In the genomic region with DNA sequence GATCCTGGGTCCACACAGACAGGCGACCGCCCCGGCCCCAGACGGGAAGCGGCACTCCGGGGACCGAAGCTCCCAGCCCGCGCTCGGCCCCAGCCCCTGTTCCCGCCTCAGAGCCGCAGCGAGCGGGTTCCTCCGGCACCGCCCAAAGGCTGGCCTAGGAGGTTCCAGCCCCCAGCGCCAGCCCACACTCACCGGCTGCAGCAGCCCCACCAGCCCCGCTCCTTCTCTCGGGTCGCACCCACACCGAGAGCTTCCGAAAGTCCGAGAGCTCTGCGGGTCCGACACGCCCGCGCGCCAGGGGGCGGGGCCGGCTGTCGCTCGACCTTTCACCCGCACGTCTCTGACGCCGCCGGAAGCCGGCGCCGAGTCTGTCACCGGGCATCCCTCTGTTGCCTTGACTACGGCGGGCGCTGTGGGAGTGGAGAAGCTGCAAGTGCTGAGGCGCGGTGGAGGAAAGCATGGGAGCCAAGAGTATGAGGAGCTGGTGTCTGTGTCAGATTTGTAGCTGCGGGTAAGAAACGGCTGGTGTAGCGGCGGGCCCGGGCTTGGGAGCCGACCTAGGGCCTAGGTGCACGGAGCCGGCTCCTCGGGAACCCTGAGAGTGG, we compare ENCODE assay signal across 8 cellular contexts. TPM values are rescaled to one million over a fixed set of nuclear protein-coding genes. Genes with fewer than 3 reads are reported as not detected.
DNase-seq lines count a peak whose midpoint lies in the region; ATAC-seq, FAIRE-seq and TF ChIP-seq lines count a peak whose summit lies in the region.

Gene EFL1, minus strand, starts transcription at position 313 of the 605 bp plus-strand sequence. CDS start 956 bp downstream, outside the sequence.
Gene SAXO2, plus strand, starts transcription at position 397 of the 605 bp plus-strand sequence. Its CDS starts 62 bp downstream, at position 459.

- H3K4me3 ChIP-seq in BJ (ENCODE audit: low read depth, low read length), result peak within 1 kb of the TSS; percentile 92
- H3K4me3 ChIP-seq in left lung, result peak within 1 kb of the TSS; percentile 68

- intact Hi-C loops in dendritic cell treated with granulocyte-macrophage colony-stimulating factor and Interleukin-4, amounts not matched to agents 40 ng/mL and 50 ng/mL, for 4 days (cut with micrococcal nuclease), result no loop called here
- intact Hi-C loops in left lung (cut with DNase I), result no loop called here

- peak; percentile 47 for DNase-seq in BJ (ENCODE audit: low read depth)
- peak; percentile 68 for DNase-seq in GM19239 (ENCODE audit: insufficient read length, low spot score)
- DNase-seq in NCI-H524 treated with DMSO at 0.1 percent for 48 hours (lab: John Stamatoyannopoulos, UW), result peak; percentile 44
- peak; percentile 91 for DNase-seq in activated CD4-positive, alpha-beta T cell treated with anti-CD3 and anti-CD28 coated beads, Interleukin-2, amount 10 ng/mL, durations not matched to agents 7 days and 5 days
- peak; percentile 96 to 98 for DNase-seq in left lung
- DNase-seq in stimulated activated CD4-positive, alpha-beta T cell treated with anti-CD3 and anti-CD28 coated beads, Interleukin-2, amount 100 ng/mL, for 48 hours, result peak; percentile 80 to 88

- H3K36me3 ChIP-seq in BJ (ENCODE audit: control insufficient read depth, insufficient read depth, low read length), result no peaks in the 10 kb centered on the region
- H3K36me3 ChIP-seq in left lung, result peaks cover 0 to 13% of the 10 kb centered on the region in 2 donors

- CTCF ChIA-PET in BJ (lab: Yijun Ruan, JAX), result interaction anchor here (1.3 to 1.4 kb wide), 2 partner anchors 18 to 23 kb away, joined by 3 to 4 read pairs; no protein-coding TSS in a partner anchor
- CTCF ChIA-PET in activated CD4-positive, alpha-beta T cell treated with anti-CD3 and anti-CD28 coated beads, Interleukin-2, amount 10 ng/mL, durations not matched to agents 7 days and 5 days (lab: Charles Lee), result interaction anchor here (1.4 kb wide), 2 partner anchors 14 to 18 kb away, joined by 3 read pairs; no protein-coding TSS in a partner anchor

- peaks cover 44% of the 10 kb centered on the region for H3K4me1 Mint-ChIP-seq in activated CD4-positive, alpha-beta T cell treated with anti-CD3 and anti-CD28 coated beads, Interleukin-2, amount 10 ng/mL, durations not matched to agents 7 days and 5 days
- peaks cover 33% of the 10 kb centered on the region for H3K4me1 Mint-ChIP-seq in dendritic cell treated with granulocyte-macrophage colony-stimulating factor and Interleukin-4, amounts not matched to agents 40 ng/mL and 50 ng/mL, for 4 days (ENCODE audit: low read depth)

- FAIRE-seq in GM19239 (lab: Jason Lieb, UNC), result no peak

- no peaks in the 10 kb centered on the region for H3K27me3 Mint-ChIP-seq in activated CD4-positive, alpha-beta T cell treated with anti-CD3 and anti-CD28 coated beads, Interleukin-2, amount 10 ng/mL, durations not matched to agents 7 days and 5 days
- H3K27me3 Mint-ChIP-seq in dendritic cell treated with granulocyte-macrophage colony-stimulating factor and Interleukin-4, amounts not matched to agents 40 ng/mL and 50 ng/mL, for 4 days, result no peaks in the 10 kb centered on the region

- no peaks in the 10 kb centered on the region for H3K9me3 ChIP-seq in left lung

- H3K27ac Mint-ChIP-seq in activated CD4-positive, alpha-beta T cell treated with anti-CD3 and anti-CD28 coated beads, Interleukin-2, amount 10 ng/mL, durations not matched to agents 7 days and 5 days, result peak within 1 kb of the TSS; percentile 86
- peak within 1 kb of the TSS; percentile 91 for H3K27ac Mint-ChIP-seq in dendritic cell treated with granulocyte-macrophage colony-stimulating factor and Interleukin-4, amounts not matched to agents 40 ng/mL and 50 ng/mL, for 4 days

- H3K4me1 ChIP-seq in left lung, result peaks cover 3 to 19% of the 10 kb centered on the region in 2 donors

- H3K27ac ChIP-seq in left lung, result peak within 1 kb of the TSS; percentile 65 to 73

- ATAC-seq in HG03442 (IDR thresholded peaks at IDR 0.05; ENCODE audit: unreplicated experiment), result peak; percentile 95
- ATAC-seq in left lung, result peak; percentile 99

- no peaks in the 10 kb centered on the region for H3K9me3 Mint-ChIP-seq in activated CD4-positive, alpha-beta T cell treated with anti-CD3 and anti-CD28 coated beads, Interleukin-2, amount 10 ng/mL, durations not matched to agents 7 days and 5 days
- no peaks in the 10 kb centered on the region for H3K9me3 Mint-ChIP-seq in dendritic cell treated with granulocyte-macrophage colony-stimulating factor and Interleukin-4, amounts not matched to agents 40 ng/mL and 50 ng/mL, for 4 days

- TF ChIP-seq CTCF in BJ (IDR thresholded peaks at IDR 0.05; ENCODE audit: insufficient read depth, low read depth, low read length), result no peak
- no peak for TF ChIP-seq CTCF in left lung (IDR thresholded peaks at IDR 0.05)

- POLR2A ChIA-PET in BJ (lab: Charles Lee), result no interaction called here
- POLR2A ChIA-PET in activated CD4-positive, alpha-beta T cell treated with anti-CD3 and anti-CD28 coated beads, Interleukin-2, amount 10 ng/mL, durations not matched to agents 7 days and 5 days (lab: Charles Lee), result no interaction called here

- peaks cover 24% of the 10 kb centered on the region for H3K36me3 Mint-ChIP-seq in activated CD4-positive, alpha-beta T cell treated with anti-CD3 and anti-CD28 coated beads, Interleukin-2, amount 10 ng/mL, durations not matched to agents 7 days and 5 days (ENCODE audit: low read depth)
- H3K36me3 Mint-ChIP-seq in dendritic cell treated with granulocyte-macrophage colony-stimulating factor and Interleukin-4, amounts not matched to agents 40 ng/mL and 50 ng/mL, for 4 days (ENCODE audit: low read depth), result peaks cover 28% of the 10 kb centered on the region

- H3K4me3 Mint-ChIP-seq in activated CD4-positive, alpha-beta T cell treated with anti-CD3 and anti-CD28 coated beads, Interleukin-2, amount 10 ng/mL, durations not matched to agents 7 days and 5 days, result peak within 1 kb of the TSS; percentile 96
- peak within 1 kb of the TSS; percentile 94 for H3K4me3 Mint-ChIP-seq in dendritic cell treated with granulocyte-macrophage colony-stimulating factor and Interleukin-4, amounts not matched to agents 40 ng/mL and 50 ng/mL, for 4 days

- H3K27me3 ChIP-seq in BJ (ENCODE audit: control insufficient read depth, insufficient read depth, low read length) (no peaks in the 10 kb centered on the region), left lung (no peaks in the 10 kb centered on the region)

RNA-seq across cellular contexts. Expression of gene EFL1, which starts in this region (rescaled TPM):
- 13.0 and 20.7 TPM in 2 replicates for polyA plus RNA-seq in BJ (2011; rRNA removed)
- polyA minus RNA-seq in BJ (2011; rRNA and poly(A)+ RNA removed), result 18.7 and 30.9 TPM in 2 replicates
- 10 to 100 TPM; 28.4 to 31.6 TPM for total RNA-seq in activated CD4-positive, alpha-beta T cell treated with anti-CD3 and anti-CD28 coated beads, Interleukin-2, amount 10 ng/mL, durations not matched to agents 7 days and 5 days
- total RNA-seq in left lung, result 10 to 100 TPM; 14.7 to 15.8 TPM

RNA-seq across cellular contexts. Expression of gene SAXO2, which starts in this region (rescaled TPM):
- polyA plus RNA-seq in BJ (2011; rRNA removed), result 0.45 and 0.49 TPM in 2 replicates
- 0.66 and 3.6 TPM in 2 replicates for polyA minus RNA-seq in BJ (2011; rRNA and poly(A)+ RNA removed)
- 10 to 100 TPM; 13.9 to 14.3 TPM for total RNA-seq in activated CD4-positive, alpha-beta T cell treated with anti-CD3 and anti-CD28 coated beads, Interleukin-2, amount 10 ng/mL, durations not matched to agents 7 days and 5 days
- total RNA-seq in left lung, result 1 to 10 TPM; 1.4 to 9.0 TPM

Comparison
In these comparisons a context has a peak if more than half of its experiments do, and no peak if none do; other contexts are left out.
1. Peak in every context shown above with its lines: DNase-seq, ATAC-seq, H3K4me3 ChIP-seq and H3K27ac ChIP-seq.
2. DNase-seq: peak in every context shown above with its lines; median percentile 97 in left lung; 91 in activated CD4-positive, alpha-beta T cell treated with anti-CD3 and anti-CD28 coated beads, Interleukin-2, amount 10 ng/mL, durations not matched to agents 7 days and 5 days; 84 in stimulated activated CD4-positive, alpha-beta T cell treated with anti-CD3 and anti-CD28 coated beads, Interleukin-2, amount 100 ng/mL, for 48 hours; 68 in GM19239; 47 in BJ; 44 in NCI-H524 treated with DMSO at 0.1 percent for 48 hours.